ENCODE assay signal across 1 cellular context in genomic region chr18:48072428-48073204, GRCh38.
TF ChIP-seq lines count a peak whose summit lies in the region.

No MANE protein-coding gene starts in this region.

TF ChIP-seq in GM23338, 12 proteins besides CTCF, POLR2A, EP300 and RAD21 (continued from another document):
- TF ChIP-seq ZNF331 (CRISPR knock-in tag; IDR thresholded peaks at IDR 0.05; ENCODE audit: low read depth) (no peak), ETS1 (IDR thresholded peaks at IDR 0.05) (no peak), NANOG (IDR thresholded peaks at IDR 0.05; ENCODE audit: borderline replicate concordance) (no peak)
